8 cellular contexts compared by ENCODE assay signal in the genomic region with DNA sequence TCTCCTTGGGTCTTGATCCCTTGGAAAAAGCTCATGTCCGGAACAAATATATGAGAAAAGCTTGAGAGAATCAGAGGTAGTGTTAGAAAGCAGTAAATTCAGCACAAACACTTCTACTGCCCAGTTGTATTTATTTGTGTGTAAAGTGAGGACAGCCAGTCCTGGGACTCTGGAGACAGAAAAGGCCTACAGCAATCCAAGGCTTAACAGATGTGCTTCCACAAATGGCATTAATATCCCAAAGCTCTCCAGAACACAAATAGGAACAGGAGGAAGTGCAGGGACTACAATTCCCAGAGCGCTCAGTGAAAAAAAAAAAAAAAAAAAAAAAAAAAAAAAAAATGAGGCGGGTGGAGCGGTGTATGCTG. TPM values are rescaled to one million over a fixed set of nuclear protein-coding genes. Genes with fewer than 3 reads are reported as not detected.
DNase-seq lines count a peak whose midpoint lies in the region; ATAC-seq, FAIRE-seq and TF ChIP-seq lines count a peak whose summit lies in the region.

No MANE protein-coding gene starts in this region.

- peaks cover 19% of the 10 kb centered on the region for H3K36me3 Mint-ChIP-seq in activated CD4-positive, alpha-beta memory T cell treated with anti-CD3 and anti-CD28 coated beads for 36 hours

- intact Hi-C loops in HepG2 (cut with micrococcal nuclease; ENCODE audit: unreplicated experiment): loop anchor here (2.0 kb wide), 1 partner anchor 17 kb away; no protein-coding TSS in a partner anchor
- intact Hi-C loops in right lobe of liver (cut with DNase I): no loop called here
- intact Hi-C loops in activated CD4-positive, alpha-beta memory T cell treated with anti-CD3 and anti-CD28 coated beads for 36 hours (cut with micrococcal nuclease): loop anchor here (1.0 to 5.0 kb wide), 7 partner anchors 12 to 477 kb away; a partner anchor contains a TSS
- intact Hi-C loops in vagina (cut with DNase I): no loop called here
- intact Hi-C loops in thyroid gland (cut with DNase I): no loop called here

- H3K9ac ChIP-seq in HepG2 (ENCODE audit: insufficient read depth, low read depth, low read length): no peak overlapping the region
- H3K9ac ChIP-seq in mucosa of rectum (ENCODE audit: low read depth in 1 of 2, low read length in 2 of 2): no peak overlapping the region

- POLR2A ChIA-PET in HepG2 (lab: Yijun Ruan, JAX): interaction anchor here (0.6 to 1.8 kb wide), 5 partner anchors 12 to 72 kb away, joined by 3 to 23 read pairs (median 5); a partner anchor contains a TSS
- POLR2A ChIA-PET in activated CD4-positive, alpha-beta memory T cell treated with anti-CD3 and anti-CD28 coated beads for 36 hours (lab: Charles Lee): interaction anchor here (1.1 to 1.4 kb wide), 2 partner anchors 11 to 76 kb away, joined by 4 to 6 read pairs; a partner anchor contains a TSS

- TF ChIP-seq CTCF in HepG2 (CRISPR knock-in tag; IDR thresholded peaks at IDR 0.05) (no peak), right lobe of liver (IDR thresholded peaks at IDR 0.05) (no peak), vagina (IDR thresholded peaks at IDR 0.05) (no peak), thyroid gland (IDR thresholded peaks at IDR 0.05) (no peak)

- FAIRE-seq in HepG2 (lab: Jason Lieb, UNC): no peak

- in situ Hi-C loops in HepG2 (cut with HindIII; ENCODE audit: extremely low pct_ligation_motif_present, low pct_unique_long_range_greater_than_20kb): no loop called here

- TF ChIP-seq POLR2A in HepG2 (IDR thresholded peaks at IDR 0.05; ENCODE audit: insufficient read depth in 1 of 2, low read depth in 2 of 2, low read length in 2 of 2) (no peak), right lobe of liver (IDR thresholded peaks at IDR 0.05) (no peak), vagina (IDR thresholded peaks at IDR 0.05) (no peak), thyroid gland (IDR thresholded peaks at IDR 0.05) (no peak)

- DNase-seq in HepG2 (ENCODE audit: low spot score) (no peak), right lobe of liver (no peak), vagina (ENCODE audit: extremely low spot score in 2 of 2) (no peak), thyroid gland (no peak)
- DNase-seq in activated CD4-positive, alpha-beta memory T cell treated with anti-CD3 and anti-CD28 coated beads for 36 hours: no peak

- no peaks in the 10 kb centered on the region for H3K9me3 Mint-ChIP-seq in activated CD4-positive, alpha-beta memory T cell treated with anti-CD3 and anti-CD28 coated beads for 36 hours

- peaks cover 25% of the 10 kb centered on the region for H3K4me1 Mint-ChIP-seq in activated CD4-positive, alpha-beta memory T cell treated with anti-CD3 and anti-CD28 coated beads for 36 hours (ENCODE audit: low read depth)

- H4K20me1 ChIP-seq in HepG2 (ENCODE audit: insufficient read depth, low read length): no peaks in the 10 kb centered on the region; the same call in 1 of the 2 replicates

- peaks cover 19 to 49% of the 10 kb centered on the region in 2 experiments for H3K36me3 ChIP-seq in HepG2 (replicated peaks in 1 of 2; ENCODE audit: control insufficient read depth in 1 of 2, insufficient read depth in 2 of 2, low read length in 2 of 2)
- peaks cover 0 to 43% (median 13%) of the 10 kb centered on the region in 4 donors for H3K36me3 ChIP-seq in right lobe of liver
- peaks cover 28 to 41% of the 10 kb centered on the region in 2 donors for H3K36me3 ChIP-seq in mucosa of rectum (ENCODE audit: control insufficient read depth in 2 of 2, insufficient read depth in 2 of 2, low read length in 2 of 2)
- peaks cover 0 to 54% of the 10 kb centered on the region in 2 donors for H3K36me3 ChIP-seq in vagina
- H3K36me3 ChIP-seq in thyroid gland: peaks cover 28 to 29% of the 10 kb centered on the region in 2 donors

- BruUV-seq in HepG2 (replicated peaks; lab: Mats Ljungman, UMichigan): no TSS peak

- WGBS in HepG2 (ENCODE audit: low lambda C conversion rate): 27% methylated on average over 4 of the region's 4 CpGs
- WGBS in right lobe of liver (ENCODE audit: insufficient coverage, low coverage, low lambda C conversion rate, missing lambda C conversion rate): 25% methylated on average over 2 of the region's 4 CpGs
- 14 to 18% methylated on average over 4 of the region's 4 CpGs for WGBS in thyroid gland, 2 donors

- peak overlapping the region; percentile 67 for H3K4me2 ChIP-seq in HepG2 (ENCODE audit: low read depth, low read length)

- H3K27ac Mint-ChIP-seq in activated CD4-positive, alpha-beta memory T cell treated with anti-CD3 and anti-CD28 coated beads for 36 hours: peak overlapping the region; percentile 58

- H3K4me1 ChIP-seq in HepG2 (ENCODE audit: insufficient read depth, low read length): peaks cover 24% of the 10 kb centered on the region
- H3K4me1 ChIP-seq in right lobe of liver: peaks cover 0 to 12% (median 2%) of the 10 kb centered on the region in 4 donors
- peaks cover 17 to 21% of the 10 kb centered on the region in 2 donors for H3K4me1 ChIP-seq in mucosa of rectum (ENCODE audit: control insufficient read depth in 2 of 2, insufficient read depth in 2 of 2, low read length in 2 of 2)
- peaks cover 33% of the 10 kb centered on the region for H3K4me1 ChIP-seq in vagina
- H3K4me1 ChIP-seq in thyroid gland: peaks cover 26 to 29% of the 10 kb centered on the region in 2 donors

- H3K27ac ChIP-seq in HepG2 (ENCODE audit: extremely low read length, insufficient read depth, low read length): peak overlapping the region; percentile 38
- H3K27ac ChIP-seq in right lobe of liver: no peak overlapping the region
- peak overlapping the region; percentile 46 to 63 for H3K27ac ChIP-seq in mucosa of rectum (ENCODE audit: low read depth in 2 of 2, low read length in 2 of 2)
- peak overlapping the region; percentile 53 for H3K27ac ChIP-seq in vagina
- H3K27ac ChIP-seq in thyroid gland: peak overlapping the region in 1 of 3 donors; percentile 3

- H3K27me3 ChIP-seq in HepG2 (ENCODE audit: control insufficient read depth in 1 of 2, insufficient read depth in 2 of 2, low read length in 2 of 2) (no peaks in the 10 kb centered on the region; a peak in 1 of 5 replicates), right lobe of liver (no peaks in the 10 kb centered on the region), mucosa of rectum (ENCODE audit: control insufficient read depth in 2 of 2, insufficient read depth in 2 of 2, low read length in 2 of 2) (no peaks in the 10 kb centered on the region), vagina (no peaks in the 10 kb centered on the region), thyroid gland (no peaks in the 10 kb centered on the region)

- ATAC-seq in HepG2 (no peak), right lobe of liver (no peak), HG02642 (IDR thresholded peaks at IDR 0.05; ENCODE audit: poor library complexity, unreplicated experiment) (no peak), GM19455 (IDR thresholded peaks at IDR 0.05; ENCODE audit: unreplicated experiment) (no peak)

- CTCF ChIA-PET in HepG2 (lab: Yijun Ruan, JAX; ENCODE audit: low intra/inter-chr PET ratio, low total read pairs): no interaction called here
- CTCF ChIA-PET in activated CD4-positive, alpha-beta memory T cell treated with anti-CD3 and anti-CD28 coated beads for 36 hours (lab: Charles Lee): interaction anchor here (1.0 to 2.4 kb wide), 3 partner anchors 39 to 289 kb away, joined by 3 to 12 read pairs (median 6); a partner anchor contains a TSS

- TF ChIP-seq RAD21 in HepG2 (CRISPR knock-in tag; IDR thresholded peaks at IDR 0.05): no peak

- H3K4me3 ChIP-seq in HepG2 (replicated peaks in 1 of 3; ENCODE audit: insufficient read depth in 1 of 3, low read depth in 2 of 3, low read length in 3 of 3): no peak overlapping the region; a peak in 1 of 6 replicates
- H3K4me3 ChIP-seq in right lobe of liver: no peak overlapping the region
- H3K4me3 ChIP-seq in mucosa of rectum (ENCODE audit: low read length in 2 of 2): peak overlapping the region in 1 of 2 donors; percentile 45
- peak overlapping the region in 1 of 2 donors; percentile 78 for H3K4me3 ChIP-seq in vagina
- H3K4me3 ChIP-seq in thyroid gland (replicated peaks in 1 of 3): no peak overlapping the region

- no peak overlapping the region for H2AFZ ChIP-seq in HepG2 (ENCODE audit: low read length)

- peaks cover 23% of the 10 kb centered on the region for H3K79me2 ChIP-seq in HepG2 (ENCODE audit: insufficient read depth, low read length)

- TF ChIP-seq EP300 in HepG2 (IDR thresholded peaks at IDR 0.05; ENCODE audit: low read depth in 2 of 2, low read length in 2 of 2) (no peak), HepG2 (CRISPR knock-in tag; IDR thresholded peaks at IDR 0.05; ENCODE audit: borderline replicate concordance) (no peak)

- no peaks in the 10 kb centered on the region for H3K27me3 Mint-ChIP-seq in activated CD4-positive, alpha-beta memory T cell treated with anti-CD3 and anti-CD28 coated beads for 36 hours

- peak overlapping the region; percentile 98 for H3K4me3 Mint-ChIP-seq in activated CD4-positive, alpha-beta memory T cell treated with anti-CD3 and anti-CD28 coated beads for 36 hours

- H3K9me3 ChIP-seq in HepG2 (ENCODE audit: low read length): no peaks in the 10 kb centered on the region
- no peaks in the 10 kb centered on the region for H3K9me3 ChIP-seq in right lobe of liver
- H3K9me3 ChIP-seq in mucosa of rectum (ENCODE audit: control insufficient read depth in 2 of 2, low read length in 2 of 2): no peaks in the 10 kb centered on the region
- no peaks in the 10 kb centered on the region for H3K9me3 ChIP-seq in vagina
- no peaks in the 10 kb centered on the region for H3K9me3 ChIP-seq in thyroid gland

RNA-seq across cellular contexts. Expression of a gene that starts 0.4 kb away (rescaled TPM):
- 124 and 126 TPM in 2 replicates for total RNA-seq in HepG2 (2016; rRNA removed; fragmentation: Illumina TruSeq; extraction: Trizol)
- 72.2 and 73.9 TPM in 2 replicates for total RNA-seq in HepG2 (2016; cell fraction: cytosol; rRNA removed; fragmentation: Illumina TruSeq; extraction: Trizol; ENCODE audit: low read depth)
- total RNA-seq in HepG2 (2016; cell fraction: insoluble cytoplasmic fraction; rRNA removed; fragmentation: Illumina TruSeq; extraction: Trizol): 120 and 132 TPM in 2 replicates
- 105 and 110 TPM in 2 replicates for total RNA-seq in HepG2 (2016; cell fraction: membrane; rRNA removed; fragmentation: Illumina TruSeq; extraction: Trizol)
- 55.3 and 71.0 TPM in 2 replicates for total RNA-seq in HepG2 (2016; cell fraction: nucleus; rRNA removed; fragmentation: Illumina TruSeq; extraction: Trizol)
- 146 and 189 TPM in 2 replicates for polyA plus RNA-seq in HepG2 (2011; rRNA removed)
- 105 and 107 TPM in 2 replicates for polyA plus RNA-seq in HepG2 (2011; cell fraction: cytosol; rRNA removed)
- 190 and 200 TPM in 2 replicates for polyA plus RNA-seq in HepG2 (2011; cell fraction: nucleus; rRNA removed)
- polyA plus RNA-seq in HepG2 (2012): 119 and 172 TPM in 2 replicates
- 89.6 and 102 TPM in 2 replicates for polyA plus RNA-seq in HepG2 (2016; cell fraction: cytosol; fragmentation: Illumina TruSeq; extraction: Trizol; ENCODE audit: low read depth)
- polyA plus RNA-seq in HepG2 (2016; cell fraction: insoluble cytoplasmic fraction; fragmentation: Illumina TruSeq; extraction: Trizol; ENCODE audit: low read depth): 155 and 182 TPM in 2 replicates
- 110 and 116 TPM in 2 replicates for polyA plus RNA-seq in HepG2 (2016; cell fraction: membrane; fragmentation: Illumina TruSeq; extraction: Trizol; ENCODE audit: low read depth)
- 139 and 149 TPM in 2 replicates for polyA plus RNA-seq in HepG2 (2016; cell fraction: nucleus; fragmentation: Illumina TruSeq; extraction: Trizol; ENCODE audit: insufficient read depth, low read depth)
- 177 and 651 TPM in 2 replicates for polyA minus RNA-seq in HepG2 (2011; rRNA and poly(A)+ RNA removed; ENCODE audit: low replicate concordance)
- polyA minus RNA-seq in HepG2 (2011; cell fraction: cytosol; rRNA and poly(A)+ RNA removed): 51.9 and 58.8 TPM in 2 replicates
- polyA minus RNA-seq in HepG2 (2011; cell fraction: nucleus; rRNA and poly(A)+ RNA removed): 68.9 and 87.9 TPM in 2 replicates
- total RNA-seq in right lobe of liver: 100 to 1,000 TPM in 4 of 6 experiments, 10 to 100 TPM in 2; 87.4 to 119 (median 105) TPM
- 100 to 1,000 TPM; 218 to 221 TPM for total RNA-seq in activated CD4-positive, alpha-beta memory T cell treated with anti-CD3 and anti-CD28 coated beads for 36 hours
- 223 TPM for total RNA-seq in vagina
- 100 to 1,000 TPM; 180 to 302 (median 212) TPM for total RNA-seq in thyroid gland

RNA-seq across cellular contexts. Expression of a gene that starts 11.7 kb away (rescaled TPM):
- total RNA-seq in HepG2 (2016; rRNA removed; fragmentation: Illumina TruSeq; extraction: Trizol) (32.7 and 38.8 TPM in 2 replicates), right lobe of liver (10 to 100 TPM; 33.7 to 40.6 (median 38.5) TPM), vagina (94.0 TPM), thyroid gland (10 to 100 TPM; 51.1 to 83.4 (median 72.6) TPM)
- total RNA-seq in HepG2 (2016; cell fraction: cytosol; rRNA removed; fragmentation: Illumina TruSeq; extraction: Trizol; ENCODE audit: low read depth): 7.0 and 8.6 TPM in 2 replicates
- 30.5 and 38.2 TPM in 2 replicates for total RNA-seq in HepG2 (2016; cell fraction: insoluble cytoplasmic fraction; rRNA removed; fragmentation: Illumina TruSeq; extraction: Trizol)
- 9.7 and 13.0 TPM in 2 replicates for total RNA-seq in HepG2 (2016; cell fraction: membrane; rRNA removed; fragmentation: Illumina TruSeq; extraction: Trizol)
- total RNA-seq in HepG2 (2016; cell fraction: nucleus; rRNA removed; fragmentation: Illumina TruSeq; extraction: Trizol): 31.0 and 40.0 TPM in 2 replicates
- 46.5 and 48.2 TPM in 2 replicates for polyA plus RNA-seq in HepG2 (2011; rRNA removed)
- polyA plus RNA-seq in HepG2 (2011; cell fraction: cytosol; rRNA removed): 30.2 and 39.9 TPM in 2 replicates
- 164 and 188 TPM in 2 replicates for polyA plus RNA-seq in HepG2 (2011; cell fraction: nucleus; rRNA removed)
- polyA plus RNA-seq in HepG2 (2012): 28.3 and 31.4 TPM in 2 replicates
- 4.3 TPM in 2 replicates for polyA plus RNA-seq in HepG2 (2016; cell fraction: cytosol; fragmentation: Illumina TruSeq; extraction: Trizol; ENCODE audit: low read depth)
- 30.4 and 34.2 TPM in 2 replicates for polyA plus RNA-seq in HepG2 (2016; cell fraction: insoluble cytoplasmic fraction; fragmentation: Illumina TruSeq; extraction: Trizol; ENCODE audit: low read depth)
- polyA plus RNA-seq in HepG2 (2016; cell fraction: membrane; fragmentation: Illumina TruSeq; extraction: Trizol; ENCODE audit: low read depth): 5.7 and 8.3 TPM in 2 replicates
- 92.9 and 103 TPM in 2 replicates for polyA plus RNA-seq in HepG2 (2016; cell fraction: nucleus; fragmentation: Illumina TruSeq; extraction: Trizol; ENCODE audit: insufficient read depth, low read depth)
- 79.8 and 202 TPM in 2 replicates for polyA minus RNA-seq in HepG2 (2011; rRNA and poly(A)+ RNA removed; ENCODE audit: low replicate concordance)
- 25.1 and 28.6 TPM in 2 replicates for polyA minus RNA-seq in HepG2 (2011; cell fraction: cytosol; rRNA and poly(A)+ RNA removed)
- polyA minus RNA-seq in HepG2 (2011; cell fraction: nucleus; rRNA and poly(A)+ RNA removed): 71.1 and 80.3 TPM in 2 replicates
- 10 to 100 TPM; 41.2 to 48.7 TPM for total RNA-seq in activated CD4-positive, alpha-beta memory T cell treated with anti-CD3 and anti-CD28 coated beads for 36 hours

RNA-seq across cellular contexts. Expression of a gene that starts 19.1 kb away (rescaled TPM):
- total RNA-seq in HepG2 (2016; rRNA removed; fragmentation: Illumina TruSeq; extraction: Trizol): 25.4 and 29.0 TPM in 2 replicates
- total RNA-seq in HepG2 (2016; cell fraction: cytosol; rRNA removed; fragmentation: Illumina TruSeq; extraction: Trizol; ENCODE audit: low read depth): 23.8 and 24.8 TPM in 2 replicates
- 20.5 and 27.5 TPM in 2 replicates for total RNA-seq in HepG2 (2016; cell fraction: insoluble cytoplasmic fraction; rRNA removed; fragmentation: Illumina TruSeq; extraction: Trizol)
- total RNA-seq in HepG2 (2016; cell fraction: membrane; rRNA removed; fragmentation: Illumina TruSeq; extraction: Trizol): 52.6 and 55.8 TPM in 2 replicates
- 28.8 and 35.1 TPM in 2 replicates for total RNA-seq in HepG2 (2016; cell fraction: nucleus; rRNA removed; fragmentation: Illumina TruSeq; extraction: Trizol)
- polyA plus RNA-seq in HepG2 (2011; rRNA removed): 36.1 and 42.9 TPM in 2 replicates
- polyA plus RNA-seq in HepG2 (2011; cell fraction: cytosol; rRNA removed): 18.8 and 21.5 TPM in 2 replicates
- 166 and 190 TPM in 2 replicates for polyA plus RNA-seq in HepG2 (2011; cell fraction: nucleus; rRNA removed)
- 37.1 and 38.4 TPM in 2 replicates for polyA plus RNA-seq in HepG2 (2012)
- polyA plus RNA-seq in HepG2 (2016; cell fraction: cytosol; fragmentation: Illumina TruSeq; extraction: Trizol; ENCODE audit: low read depth): 40.0 and 43.8 TPM in 2 replicates
- 28.4 and 42.1 TPM in 2 replicates for polyA plus RNA-seq in HepG2 (2016; cell fraction: insoluble cytoplasmic fraction; fragmentation: Illumina TruSeq; extraction: Trizol; ENCODE audit: low read depth)
- 59.8 and 69.8 TPM in 2 replicates for polyA plus RNA-seq in HepG2 (2016; cell fraction: membrane; fragmentation: Illumina TruSeq; extraction: Trizol; ENCODE audit: low read depth)
- polyA plus RNA-seq in HepG2 (2016; cell fraction: nucleus; fragmentation: Illumina TruSeq; extraction: Trizol; ENCODE audit: insufficient read depth, low read depth): 134 and 135 TPM in 2 replicates
- polyA minus RNA-seq in HepG2 (2011; rRNA and poly(A)+ RNA removed; ENCODE audit: low replicate concordance): 62.6 and 62.7 TPM in 2 replicates
- polyA minus RNA-seq in HepG2 (2011; cell fraction: cytosol; rRNA and poly(A)+ RNA removed): 24.4 and 29.1 TPM in 2 replicates
- 50.5 and 58.6 TPM in 2 replicates for polyA minus RNA-seq in HepG2 (2011; cell fraction: nucleus; rRNA and poly(A)+ RNA removed)
- 10 to 100 TPM; 18.9 to 28.1 (median 21.8) TPM for total RNA-seq in right lobe of liver
- 10 to 100 TPM; 28.5 to 32.4 TPM for total RNA-seq in activated CD4-positive, alpha-beta memory T cell treated with anti-CD3 and anti-CD28 coated beads for 36 hours
- total RNA-seq in vagina: 39.0 TPM
- 100 to 1,000 TPM in 1 of 4 donors, 10 to 100 TPM in 3; 48.2 to 137 (median 65.3) TPM for total RNA-seq in thyroid gland

RNA-seq across cellular contexts. Expression of a gene that starts 39.1 kb away (rescaled TPM):
- total RNA-seq in HepG2 (2016; rRNA removed; fragmentation: Illumina TruSeq; extraction: Trizol): 60.2 and 60.3 TPM in 2 replicates
- 13.3 and 14.4 TPM in 2 replicates for total RNA-seq in HepG2 (2016; cell fraction: cytosol; rRNA removed; fragmentation: Illumina TruSeq; extraction: Trizol; ENCODE audit: low read depth)
- total RNA-seq in HepG2 (2016; cell fraction: insoluble cytoplasmic fraction; rRNA removed; fragmentation: Illumina TruSeq; extraction: Trizol): 56.4 and 59.3 TPM in 2 replicates
- total RNA-seq in HepG2 (2016; cell fraction: membrane; rRNA removed; fragmentation: Illumina TruSeq; extraction: Trizol): 25.4 and 30.0 TPM in 2 replicates
- 46.2 and 46.9 TPM in 2 replicates for total RNA-seq in HepG2 (2016; cell fraction: nucleus; rRNA removed; fragmentation: Illumina TruSeq; extraction: Trizol)
- polyA plus RNA-seq in HepG2 (2011; rRNA removed): 38.4 and 42.2 TPM in 2 replicates
- polyA plus RNA-seq in HepG2 (2011; cell fraction: cytosol; rRNA removed): 31.2 and 31.6 TPM in 2 replicates
- polyA plus RNA-seq in HepG2 (2011; cell fraction: nucleus; rRNA removed): 105 and 110 TPM in 2 replicates
- 31.8 and 34.3 TPM in 2 replicates for polyA plus RNA-seq in HepG2 (2012)
- 12.5 and 14.4 TPM in 2 replicates for polyA plus RNA-seq in HepG2 (2016; cell fraction: cytosol; fragmentation: Illumina TruSeq; extraction: Trizol; ENCODE audit: low read depth)
- polyA plus RNA-seq in HepG2 (2016; cell fraction: insoluble cytoplasmic fraction; fragmentation: Illumina TruSeq; extraction: Trizol; ENCODE audit: low read depth): 49.2 and 49.4 TPM in 2 replicates
- 17.8 and 21.2 TPM in 2 replicates for polyA plus RNA-seq in HepG2 (2016; cell fraction: membrane; fragmentation: Illumina TruSeq; extraction: Trizol; ENCODE audit: low read depth)
- 79.9 and 81.6 TPM in 2 replicates for polyA plus RNA-seq in HepG2 (2016; cell fraction: nucleus; fragmentation: Illumina TruSeq; extraction: Trizol; ENCODE audit: insufficient read depth, low read depth)
- 63.6 and 87.1 TPM in 2 replicates for polyA minus RNA-seq in HepG2 (2011; rRNA and poly(A)+ RNA removed; ENCODE audit: low replicate concordance)
- 14.2 and 16.3 TPM in 2 replicates for polyA minus RNA-seq in HepG2 (2011; cell fraction: cytosol; rRNA and poly(A)+ RNA removed)
- polyA minus RNA-seq in HepG2 (2011; cell fraction: nucleus; rRNA and poly(A)+ RNA removed): 53.6 and 66.0 TPM in 2 replicates
- total RNA-seq in right lobe of liver: 10 to 100 TPM; 16.7 to 25.6 (median 20.5) TPM
- 10 to 100 TPM; 49.6 to 51.5 TPM for total RNA-seq in activated CD4-positive, alpha-beta memory T cell treated with anti-CD3 and anti-CD28 coated beads for 36 hours
- 30.2 TPM for total RNA-seq in vagina
- 10 to 100 TPM; 27.9 to 46.5 (median 42.2) TPM for total RNA-seq in thyroid gland

RNA-seq across cellular contexts. Expression of a gene that starts 55.1 kb away (rescaled TPM):
- total RNA-seq in HepG2 (2016; rRNA removed; fragmentation: Illumina TruSeq; extraction: Trizol) (0.04 TPM in 1 of 2 replicates, not detected in the other), right lobe of liver (under 1 TPM in 3 of 6 experiments, not detected in 3; 0.21 to 0.59 (median 0.25) TPM), vagina (0.98 TPM), thyroid gland (under 1 TPM in 3 of 4 donors, not detected in 1; 0.42 to 0.88 (median 0.45) TPM)
- total RNA-seq in HepG2 (2016; cell fraction: cytosol; rRNA removed; fragmentation: Illumina TruSeq; extraction: Trizol; ENCODE audit: low read depth): not detected in 2 replicates
- 0.06 TPM in 1 of 2 replicates, not detected in the other for total RNA-seq in HepG2 (2016; cell fraction: insoluble cytoplasmic fraction; rRNA removed; fragmentation: Illumina TruSeq; extraction: Trizol)
- total RNA-seq in HepG2 (2016; cell fraction: membrane; rRNA removed; fragmentation: Illumina TruSeq; extraction: Trizol): not detected in 2 replicates
- 0.25 TPM in 1 of 2 replicates, not detected in the other for total RNA-seq in HepG2 (2016; cell fraction: nucleus; rRNA removed; fragmentation: Illumina TruSeq; extraction: Trizol)
- polyA plus RNA-seq in HepG2 (2011; rRNA removed): 0.03 and 0.04 TPM in 2 replicates
- not detected in 2 replicates for polyA plus RNA-seq in HepG2 (2011; cell fraction: cytosol; rRNA removed)
- 0.26 and 0.50 TPM in 2 replicates for polyA plus RNA-seq in HepG2 (2011; cell fraction: nucleus; rRNA removed)
- polyA plus RNA-seq in HepG2 (2012): 0.13 TPM in 1 of 2 replicates, not detected in the other
- not detected in 2 replicates for polyA plus RNA-seq in HepG2 (2016; cell fraction: cytosol; fragmentation: Illumina TruSeq; extraction: Trizol; ENCODE audit: low read depth)
- 0.07 TPM in 1 of 2 replicates, not detected in the other for polyA plus RNA-seq in HepG2 (2016; cell fraction: insoluble cytoplasmic fraction; fragmentation: Illumina TruSeq; extraction: Trizol; ENCODE audit: low read depth)
- polyA plus RNA-seq in HepG2 (2016; cell fraction: membrane; fragmentation: Illumina TruSeq; extraction: Trizol; ENCODE audit: low read depth): not detected in 2 replicates
- polyA plus RNA-seq in HepG2 (2016; cell fraction: nucleus; fragmentation: Illumina TruSeq; extraction: Trizol; ENCODE audit: insufficient read depth, low read depth): 0.18 and 0.64 TPM in 2 replicates
- 0.48 and 0.87 TPM in 2 replicates for polyA minus RNA-seq in HepG2 (2011; rRNA and poly(A)+ RNA removed; ENCODE audit: low replicate concordance)
- not detected in 2 replicates for polyA minus RNA-seq in HepG2 (2011; cell fraction: cytosol; rRNA and poly(A)+ RNA removed)
- polyA minus RNA-seq in HepG2 (2011; cell fraction: nucleus; rRNA and poly(A)+ RNA removed): not detected in 2 replicates
- not detected for total RNA-seq in activated CD4-positive, alpha-beta memory T cell treated with anti-CD3 and anti-CD28 coated beads for 36 hours

Comparison
In these comparisons a context has a peak if more than half of its experiments do, and no peak if none do; other contexts are left out.
1. H3K27ac ChIP-seq: peak in HepG2 (single experiment), mucosa of rectum (2 of 2) and vagina (single experiment); none in right lobe of liver (0 of 3).
2. intact Hi-C loops: an anchor here in HepG2 (2.0 kb wide) and activated CD4-positive, alpha-beta memory T cell treated with anti-CD3 and anti-CD28 coated beads for 36 hours (1.0 to 5.0 kb wide); none called in right lobe of liver, vagina and thyroid gland.